Comparison of ENCODE assay signal across 1 cellular context in genomic region chr1:79657916-79658662, GRCh38.
TF ChIP-seq lines count a peak whose summit lies in the region.

No MANE protein-coding gene starts in this region.

TF ChIP-seq in liver, 16 proteins besides CTCF, POLR2A, EP300 and RAD21 (continued from another document):
- TF ChIP-seq ZBTB33 (IDR thresholded peaks at IDR 0.05) (peak; percentile 51), REST (IDR thresholded peaks at IDR 0.05) (peak; percentile 73), GABPA (IDR thresholded peaks at IDR 0.05 in 1 of 2, conservative IDR thresholded peaks at IDR 0.05 in 1 of 2) (no peak), JUND (IDR thresholded peaks at IDR 0.05) (peak in 1 of 2 donors; percentile 27), HNF4G (IDR thresholded peaks at IDR 0.05) (peak; percentile 87), RXRA (IDR thresholded peaks at IDR 0.05) (peak; percentile 72 to 78), TAF1 (conservative IDR thresholded peaks at IDR 0.05) (no peak)
